In genomic region chr19:9724157-9724556, GRCh38 we compare ENCODE assay signal across 8 cellular contexts.
"Had no signal": no experiment of that assay in that cellular context is flagged by ENCODE, and none has a peak within 500 bp of the region (broad histone marks: within the 10 kb centered on the region; RNA-seq: fewer than 3 reads in every experiment).

No MANE protein-coding gene starts in this region.

- H3K4me3 ChIP-seq: GM12878 had no signal

- FAIRE-seq: G401.6, GM12878, GM12891, GM12892, GM18507, GM19239 had no signal

- ATAC-seq: GM12878 had no signal

- DNase-seq: GDM1, GF-D8 had no signal
